8 cellular contexts compared by ENCODE assay signal in genomic region chr15:39580117-39580629, GRCh38. TPM values are rescaled to one million over a fixed set of nuclear protein-coding genes. Genes with fewer than 3 reads are reported as not detected.
DNase-seq lines count a peak whose midpoint lies in the region; ATAC-seq and TF ChIP-seq lines count a peak whose summit lies in the region.

No MANE protein-coding gene starts in this region.

- WGBS in heart left ventricle, 4 donors: 0% methylated on average over 19 to 43 of the region's 43 CpGs
- WGBS in transverse colon (ENCODE audit: low coverage in 1 of 2), 2 donors: 0 to 1% methylated on average over 2 to 27 of the region's 43 CpGs

- no peaks in the 10 kb centered on the region for H4K20me1 ChIP-seq in HCT116 (ENCODE audit: insufficient read depth)

- no peak for TF ChIP-seq EP300 in transverse colon (IDR thresholded peaks at IDR 0.05; ENCODE audit: low read depth)

- H3K9me2 ChIP-seq in HCT116 (ENCODE audit: insufficient read depth): no peaks in the 10 kb centered on the region

- H3K36me3 ChIP-seq in HCT116 (ENCODE audit: control insufficient read depth in 1 of 2, insufficient read depth in 2 of 2, low read length in 2 of 2) (peaks cover 0 to 8% of the 10 kb centered on the region in 2 experiments; a peak in 1 of 4 replicates), adipocyte (ENCODE audit: control insufficient read depth, insufficient read depth, low read length, severe bottlenecking) (peaks cover 25% of the 10 kb centered on the region), heart left ventricle (peaks cover 0 to 32% (median 19%) of the 10 kb centered on the region in 9 donors), transverse colon (peaks cover 0 to 15% (median 0%) of the 10 kb centered on the region in 4 donors)

- H3K9ac ChIP-seq in HCT116 (ENCODE audit: low read length): peak overlapping the region; percentile 55
- H3K9ac ChIP-seq in adipocyte (ENCODE audit: low read length): peak overlapping the region; percentile 88

- DNase-seq in EH (ENCODE audit: low read depth): peak; percentile 96
- DNase-seq in HCT116 (ENCODE audit: low read depth, low spot score): peak; percentile 63
- peak; percentile 86 for DNase-seq in NB4 (ENCODE audit: low read depth)
- DNase-seq in T follicular helper cell (ENCODE audit: low read depth): peak; percentile 63
- DNase-seq in adipocyte (ENCODE audit: low read depth): peak; percentile 98
- peak; percentile 91 to 96 (median 92) for DNase-seq in heart left ventricle
- peak; percentile 67 to 96 (median 84) for DNase-seq in posterior cingulate gyrus
- DNase-seq in transverse colon: peak; percentile 95

- peak; percentile 77 for TF ChIP-seq RAD21 in HCT116 (IDR thresholded peaks at IDR 0.05; ENCODE audit: low read depth)

- TF ChIP-seq POLR2A in HCT116 (IDR thresholded peaks at IDR 0.05; ENCODE audit: borderline replicate concordance, extremely low read depth, insufficient read depth, insufficient read length) (no peak), NB4 (IDR thresholded peaks at IDR 0.05; ENCODE audit: extremely low read depth, insufficient read length) (no peak), heart left ventricle (IDR thresholded peaks at IDR 0.05) (no peak), transverse colon (IDR thresholded peaks at IDR 0.05) (no peak)

- H3K27ac ChIP-seq in HCT116 (ENCODE audit: low read depth, low read length) (peak overlapping the region; percentile 41; the same call in 1 of the 2 replicates), heart left ventricle (peak overlapping the region; percentile 61 to 97 (median 88)), transverse colon (peak overlapping the region; percentile 86 to 97 (median 95))

- no peaks in the 10 kb centered on the region for H3K9me3 ChIP-seq in HCT116 (ENCODE audit: control insufficient read depth in 1 of 2, insufficient read depth in 1 of 2, low read depth in 1 of 2, low read length in 2 of 2)
- H3K9me3 ChIP-seq in adipocyte (ENCODE audit: control insufficient read depth, low read length): no peaks in the 10 kb centered on the region
- H3K9me3 ChIP-seq in heart left ventricle: no peaks in the 10 kb centered on the region
- H3K9me3 ChIP-seq in transverse colon: no peaks in the 10 kb centered on the region

- CTCF ChIA-PET in HCT116 (lab: Charles Lee): interaction anchor here (0.7 to 5.5 kb wide), 27 partner anchors 10 to 875 kb away, joined by 3 to 52 read pairs (median 3); no protein-coding TSS in a partner anchor

- intact Hi-C loops in HCT116 (cut with micrococcal nuclease) (loop anchor here (1.0 to 2.0 kb wide), 5 partner anchors 177 to 873 kb away; no protein-coding TSS in a partner anchor), heart left ventricle (cut with DNase I) (loop anchor here (1.0 to 10.0 kb wide), 22 partner anchors 88 to 875 kb away; no protein-coding TSS in a partner anchor), posterior cingulate gyrus (cut with DNase I) (loop anchor here (1.0 to 10.0 kb wide), 4 partner anchors 175 to 875 kb away; no protein-coding TSS in a partner anchor), transverse colon (cut with DNase I; ENCODE audit: low total_unique reads) (loop anchor here (1.0 to 5.0 kb wide), 3 partner anchors 108 to 761 kb away; no protein-coding TSS in a partner anchor)

- BruUV-seq in HCT116 (replicated peaks; lab: Mats Ljungman, UMichigan): no TSS peak

- H3K79me2 ChIP-seq in HCT116 (ENCODE audit: insufficient read depth, low read length): no peaks in the 10 kb centered on the region

- RAD21 ChIA-PET in HCT116 (lab: Charles Lee; ENCODE audit: low non-redundant PET in 1 of 2, low total read pairs in 2 of 2, uncharacterized antibody in 2 of 2, unreplicated experiment in 2 of 2): interaction anchor here (0.8 to 2.2 kb wide), 5 partner anchors 176 to 449 kb away, joined by 3 to 13 read pairs (median 4); no protein-coding TSS in a partner anchor

- peak overlapping the region; percentile 91 for H3K4me2 ChIP-seq in HCT116 (ENCODE audit: low read length)

- H2AFZ ChIP-seq in HCT116 (ENCODE audit: low read depth, low read length, poor library complexity, severe bottlenecking): peak overlapping the region; percentile 70

- in situ Hi-C loops in transverse colon (cut with MboI; ENCODE audit: low pct_ligation_motif_present in 1 of 4, low pct_unique_long_range_greater_than_20kb in 1 of 4, low sequenced_read_pairs in 3 of 4): loop anchor here (10.0 to 25.0 kb wide), 6 partner anchors 182 to 875 kb away; no protein-coding TSS in a partner anchor

- POLR2A ChIA-PET in HCT116 (lab: Charles Lee): interaction anchor here (0.8 to 1.8 kb wide), 4 partner anchors 9 to 763 kb away, joined by 3 to 11 read pairs (median 4); no protein-coding TSS in a partner anchor

- H3K4me1 ChIP-seq in HCT116 (ENCODE audit: control insufficient read depth in 1 of 2, insufficient read depth in 2 of 2, low read length in 2 of 2): peaks cover 11 to 29% of the 10 kb centered on the region in 2 experiments
- peaks cover 12% of the 10 kb centered on the region for H3K4me1 ChIP-seq in adipocyte (ENCODE audit: control insufficient read depth, insufficient read depth, low read length)
- H3K4me1 ChIP-seq in heart left ventricle: peaks cover 0 to 52% (median 26%) of the 10 kb centered on the region in 12 donors
- H3K4me1 ChIP-seq in transverse colon: peaks cover 1 to 51% (median 37%) of the 10 kb centered on the region in 4 donors

- H3K4me3 ChIP-seq in HCT116 (replicated peaks in 1 of 2; ENCODE audit: low read depth in 1 of 2, low read length in 2 of 2) (peak overlapping the region; percentile 64 to 68), NB4 (ENCODE audit: low read depth, low read length) (no peak overlapping the region), adipocyte (ENCODE audit: low read length) (peak overlapping the region; percentile 82), heart left ventricle (peak overlapping the region; percentile 35 to 78 (median 64)), transverse colon (peak overlapping the region; percentile 55 to 83 (median 57))

- TF ChIP-seq CTCF in HCT116 (IDR thresholded peaks at IDR 0.05 in 2 of 3, conservative IDR thresholded peaks at IDR 0.05 in 1 of 3; ENCODE audit: borderline replicate concordance in 1 of 3, insufficient read depth in 1 of 3, low read depth in 2 of 3, low read length in 2 of 3) (peak; percentile 90 to 97 (median 94)), NB4 (IDR thresholded peaks at IDR 0.05; ENCODE audit: low read depth, low read length) (peak; percentile 77), heart left ventricle (IDR thresholded peaks at IDR 0.05) (peak; percentile 95 to 99 (median 97)), transverse colon (IDR thresholded peaks at IDR 0.05) (peak; percentile 95 to 100 (median 98))

- H3K27me3 ChIP-seq in HCT116 (ENCODE audit: insufficient read depth, low read length) (no peaks in the 10 kb centered on the region), adipocyte (replicated peaks; ENCODE audit: control insufficient read depth, insufficient read depth, low read length) (no peaks in the 10 kb centered on the region), heart left ventricle (peaks cover 0 to 4% (median 0%) of the 10 kb centered on the region in 9 donors), transverse colon (no peaks in the 10 kb centered on the region)

- ATAC-seq in HCT116: peak; percentile 75
- peak; percentile 66 to 83 (median 83) for ATAC-seq in heart left ventricle

TF ChIP-seq in HCT116, 20 proteins besides CTCF, POLR2A, EP300 and RAD21:
- no peak for TF ChIP-seq ELF1 (IDR thresholded peaks at IDR 0.05; ENCODE audit: borderline replicate concordance, low read depth)
- 0 out of 2 replicates have a peak, but pooled peaks have one; percentile 40 for TF ChIP-seq CBX3 (IDR thresholded peaks at IDR 0.05; ENCODE audit: low read depth)
- peak; percentile 12 for TF ChIP-seq TCF7L2 (IDR thresholded peaks at IDR 0.05; ENCODE audit: borderline replicate concordance, extremely low read depth, insufficient read depth, insufficient read length)
- 0 out of 2 replicates have a peak, but pooled peaks have one; percentile 6 for TF ChIP-seq SRF (IDR thresholded peaks at IDR 0.05; ENCODE audit: low read depth)

RNA-seq across cellular contexts. Expression of gene THBS1, which starts 0.7 kb away (rescaled TPM):
- total RNA-seq in HCT116 (2021; ENCODE audit: unreplicated experiment) (6.3 TPM), heart left ventricle (100 to 1,000 TPM in 5 of 9 donors, 10 to 100 TPM in 4; 21.0 to 573 (median 160) TPM), transverse colon (100 to 1,000 TPM; 197 to 753 (median 410) TPM)
- 2.8 and 5.6 TPM in 2 replicates for polyA plus RNA-seq in HCT116 (2012)
- 100 to 1,000 TPM in 1 of 2 donors, 1 to 10 TPM in 1; 8.5 to 179 TPM for polyA plus RNA-seq in heart left ventricle

Comparison
In these comparisons a context has a peak if more than half of its experiments do, and no peak if none do; other contexts are left out.
1. H3K27ac ChIP-seq: peak in every context shown above with its lines; median percentile 95 in transverse colon; 88 in heart left ventricle; 41 in HCT116.